21 cellular contexts compared by ENCODE assay signal in genomic region chr7:140300263-140301131, GRCh38.
A peak's percentile ranks its signal among the peaks of the same experiment; 100 is the strongest.
DNase-seq lines count a peak whose midpoint lies in the region; ATAC-seq, FAIRE-seq and TF ChIP-seq lines count a peak whose summit lies in the region.
"Had no signal": no experiment of that assay in that cellular context is flagged by ENCODE, and none has a peak within 500 bp of the region (broad histone marks: within the 10 kb centered on the region; RNA-seq: fewer than 3 reads in every experiment).

No MANE protein-coding gene starts in this region.

- BruUV-seq in HepG2 (replicated peaks; lab: Mats Ljungman, UMichigan): no TSS peak

- intact Hi-C loops in HepG2 (cut with micrococcal nuclease; ENCODE audit: unreplicated experiment) (loop anchor here (5.0 kb wide), 1 partner anchor 48 kb away; no protein-coding TSS in a partner anchor), right lobe of liver (cut with DNase I) (no loop called here), upper lobe of right lung (cut with DNase I) (no loop called here)
- intact Hi-C loops in dendritic cell treated with granulocyte-macrophage colony-stimulating factor and Interleukin-4, amounts not matched to agents 40 ng/mL and 50 ng/mL, for 4 days (cut with micrococcal nuclease): loop anchor here (5.0 kb wide), 1 partner anchor 123 kb away; the partner anchor contains the start of gene KDM7A

- H4K20me1 ChIP-seq in HepG2 (ENCODE audit: insufficient read depth, low read length): no peaks in the 10 kb centered on the region

- no peaks in the 10 kb centered on the region for H3K9me3 Mint-ChIP-seq in dendritic cell treated with granulocyte-macrophage colony-stimulating factor and Interleukin-4, amounts not matched to agents 40 ng/mL and 50 ng/mL, for 4 days
- H3K9me3 Mint-ChIP-seq in immature natural killer cell: no peaks in the 10 kb centered on the region
- H3K9me3 Mint-ChIP-seq: CD4-positive, alpha-beta memory T cell; GM23338; HFFc6 had no signal

- POLR2A ChIA-PET in HepG2 (lab: Yijun Ruan, JAX): no interaction called here

- H3K4me3 ChIP-seq in HepG2 (replicated peaks in 1 of 3; ENCODE audit: insufficient read depth in 1 of 3, low read depth in 2 of 3, low read length in 3 of 3) (no peak overlapping the region; a peak in 1 of 6 replicates), right lobe of liver (no peak overlapping the region), NB4 (ENCODE audit: low read depth, low read length) (peak overlapping the region; percentile 7), upper lobe of right lung (no peak overlapping the region)
- H3K4me3 ChIP-seq: A549, GM23338 had no signal

- TF ChIP-seq RAD21 in HepG2 (CRISPR knock-in tag; IDR thresholded peaks at IDR 0.05): 0 out of 2 replicates have a peak, but pooled peaks have one; percentile 13

- 29% methylated on average over 10 of the region's 13 CpGs for WGBS in HepG2 (ENCODE audit: low lambda C conversion rate)
- 70% methylated on average over 7 of the region's 13 CpGs for WGBS in right lobe of liver (ENCODE audit: insufficient coverage, low coverage, low lambda C conversion rate, missing lambda C conversion rate)

- CTCF ChIA-PET in HepG2 (lab: Yijun Ruan, JAX; ENCODE audit: low intra/inter-chr PET ratio, low total read pairs): no interaction called here

- no peak for TF ChIP-seq POLR2A in HepG2 (IDR thresholded peaks at IDR 0.05; ENCODE audit: insufficient read depth in 1 of 2, low read depth in 2 of 2, low read length in 2 of 2)
- TF ChIP-seq POLR2A in right lobe of liver (IDR thresholded peaks at IDR 0.05): no peak
- TF ChIP-seq POLR2A in NB4 (IDR thresholded peaks at IDR 0.05; ENCODE audit: extremely low read depth, insufficient read length): no peak

- ATAC-seq in HepG2: peak; percentile 51
- ATAC-seq in right lobe of liver: no peak
- peak; percentile 62 for ATAC-seq in upper lobe of right lung
- ATAC-seq: A549, GM23338, HCT116 had no signal

- in situ Hi-C loops in HepG2 (cut with HindIII; ENCODE audit: extremely low pct_ligation_motif_present, low pct_unique_long_range_greater_than_20kb): loop anchor here (10.0 kb wide), 1 partner anchor 126 kb away; the partner anchor contains the start of gene KDM7A

- H3K36me3 Mint-ChIP-seq in dendritic cell treated with granulocyte-macrophage colony-stimulating factor and Interleukin-4, amounts not matched to agents 40 ng/mL and 50 ng/mL, for 4 days (ENCODE audit: low read depth): peaks cover 41% of the 10 kb centered on the region
- H3K36me3 Mint-ChIP-seq in immature natural killer cell: no peaks in the 10 kb centered on the region
- H3K36me3 Mint-ChIP-seq: CD4-positive, alpha-beta memory T cell had no signal

- H3K9ac ChIP-seq in HepG2 (ENCODE audit: insufficient read depth, low read depth, low read length): no peak overlapping the region

- H3K27ac Mint-ChIP-seq in dendritic cell treated with granulocyte-macrophage colony-stimulating factor and Interleukin-4, amounts not matched to agents 40 ng/mL and 50 ng/mL, for 4 days: peak overlapping the region; percentile 32
- no peak overlapping the region for H3K27ac Mint-ChIP-seq in immature natural killer cell
- H3K27ac Mint-ChIP-seq: GM23338, HFFc6 had no signal

- TF ChIP-seq EP300 in HepG2 (IDR thresholded peaks at IDR 0.05; ENCODE audit: low read depth in 2 of 2, low read length in 2 of 2) (no peak), HepG2 (CRISPR knock-in tag; IDR thresholded peaks at IDR 0.05; ENCODE audit: borderline replicate concordance) (no peak)

- H3K9me3 ChIP-seq in HepG2 (ENCODE audit: low read length) (no peaks in the 10 kb centered on the region), right lobe of liver (no peaks in the 10 kb centered on the region), upper lobe of right lung (no peaks in the 10 kb centered on the region)
- H3K9me3 ChIP-seq: A549 had no signal

- H3K27me3 ChIP-seq in HepG2 (ENCODE audit: control insufficient read depth in 1 of 2, insufficient read depth in 2 of 2, low read length in 2 of 2) (no peaks in the 10 kb centered on the region), right lobe of liver (no peaks in the 10 kb centered on the region), upper lobe of right lung (no peaks in the 10 kb centered on the region)

- H3K4me1 ChIP-seq in HepG2 (ENCODE audit: insufficient read depth, low read length) (peaks cover 50% of the 10 kb centered on the region), right lobe of liver (no peaks in the 10 kb centered on the region), upper lobe of right lung (no peaks in the 10 kb centered on the region)

- H3K27ac ChIP-seq in HepG2 (ENCODE audit: extremely low read length, insufficient read depth, low read length) (no peak overlapping the region), right lobe of liver (no peak overlapping the region), upper lobe of right lung (no peak overlapping the region)
- H3K27ac ChIP-seq: A549, C4-2B, HL-60 had no signal

- no peak overlapping the region for H2AFZ ChIP-seq in HepG2 (ENCODE audit: low read length)
- H2AFZ ChIP-seq: GM23338 had no signal

- FAIRE-seq in HepG2 (lab: Jason Lieb, UNC): no peak
- FAIRE-seq: A549 had no signal

- H3K36me3 ChIP-seq in HepG2 (replicated peaks in 1 of 2; ENCODE audit: control insufficient read depth in 1 of 2, insufficient read depth in 2 of 2, low read length in 2 of 2): no peaks in the 10 kb centered on the region
- no peaks in the 10 kb centered on the region for H3K36me3 ChIP-seq in right lobe of liver
- H3K36me3 ChIP-seq in upper lobe of right lung: no peaks in the 10 kb centered on the region

- TF ChIP-seq CTCF in HepG2 (CRISPR knock-in tag; IDR thresholded peaks at IDR 0.05): peak; percentile 52
- no peak for TF ChIP-seq CTCF in right lobe of liver (IDR thresholded peaks at IDR 0.05)
- TF ChIP-seq CTCF in NB4 (IDR thresholded peaks at IDR 0.05; ENCODE audit: low read depth, low read length): no peak
- no peak for TF ChIP-seq CTCF in upper lobe of right lung (IDR thresholded peaks at IDR 0.05)

- no peaks in the 10 kb centered on the region for H3K27me3 Mint-ChIP-seq in dendritic cell treated with granulocyte-macrophage colony-stimulating factor and Interleukin-4, amounts not matched to agents 40 ng/mL and 50 ng/mL, for 4 days
- H3K27me3 Mint-ChIP-seq in immature natural killer cell (ENCODE audit: low read depth in 3 of 3): peaks cover 0 to 3% (median 2%) of the 10 kb centered on the region in 3 donors
- H3K27me3 Mint-ChIP-seq: CD4-positive, alpha-beta memory T cell had no signal

- no peaks in the 10 kb centered on the region for H3K79me2 ChIP-seq in HepG2 (ENCODE audit: insufficient read depth, low read length)

- H3K4me1 Mint-ChIP-seq in dendritic cell treated with granulocyte-macrophage colony-stimulating factor and Interleukin-4, amounts not matched to agents 40 ng/mL and 50 ng/mL, for 4 days (ENCODE audit: low read depth): peaks cover 52% of the 10 kb centered on the region
- peaks cover 0 to 6% of the 10 kb centered on the region in 2 donors for H3K4me1 Mint-ChIP-seq in immature natural killer cell
- H3K4me1 Mint-ChIP-seq: GM23338 had no signal

- H3K4me2 ChIP-seq in HepG2 (ENCODE audit: low read depth, low read length): peak overlapping the region; percentile 28
- H3K4me2 ChIP-seq: A549, GM23338 had no signal

- DNase-seq in HepG2 (ENCODE audit: low spot score): no peak
- DNase-seq in right lobe of liver: no peak
- DNase-seq in NB4 (ENCODE audit: low read depth): peak; percentile 85
- no peak for DNase-seq in upper lobe of right lung
- no peak for DNase-seq in NCI-H774 (lab: John Stamatoyannopoulos, UW)
- no peak for DNase-seq in DMS79 (lab: John Stamatoyannopoulos, UW)
- no peak for DNase-seq in immature natural killer cell
- DNase-seq: AML-193; CD4-positive, alpha-beta memory T cell; DMS153; DMS79 treated with DMSO at 0.1 percent for 48 hours; GF-D8; H7; HFFc6; IMR-90 had no signal

- H3K4me3 Mint-ChIP-seq in dendritic cell treated with granulocyte-macrophage colony-stimulating factor and Interleukin-4, amounts not matched to agents 40 ng/mL and 50 ng/mL, for 4 days: no peak overlapping the region
- no peak overlapping the region for H3K4me3 Mint-ChIP-seq in immature natural killer cell
- H3K4me3 Mint-ChIP-seq: CD4-positive, alpha-beta memory T cell; GM23338; HFFc6 had no signal

TF ChIP-seq in HepG2, 621 proteins besides CTCF, POLR2A, EP300 and RAD21 (continues in another document):
- TF ChIP-seq, protein P1, sequence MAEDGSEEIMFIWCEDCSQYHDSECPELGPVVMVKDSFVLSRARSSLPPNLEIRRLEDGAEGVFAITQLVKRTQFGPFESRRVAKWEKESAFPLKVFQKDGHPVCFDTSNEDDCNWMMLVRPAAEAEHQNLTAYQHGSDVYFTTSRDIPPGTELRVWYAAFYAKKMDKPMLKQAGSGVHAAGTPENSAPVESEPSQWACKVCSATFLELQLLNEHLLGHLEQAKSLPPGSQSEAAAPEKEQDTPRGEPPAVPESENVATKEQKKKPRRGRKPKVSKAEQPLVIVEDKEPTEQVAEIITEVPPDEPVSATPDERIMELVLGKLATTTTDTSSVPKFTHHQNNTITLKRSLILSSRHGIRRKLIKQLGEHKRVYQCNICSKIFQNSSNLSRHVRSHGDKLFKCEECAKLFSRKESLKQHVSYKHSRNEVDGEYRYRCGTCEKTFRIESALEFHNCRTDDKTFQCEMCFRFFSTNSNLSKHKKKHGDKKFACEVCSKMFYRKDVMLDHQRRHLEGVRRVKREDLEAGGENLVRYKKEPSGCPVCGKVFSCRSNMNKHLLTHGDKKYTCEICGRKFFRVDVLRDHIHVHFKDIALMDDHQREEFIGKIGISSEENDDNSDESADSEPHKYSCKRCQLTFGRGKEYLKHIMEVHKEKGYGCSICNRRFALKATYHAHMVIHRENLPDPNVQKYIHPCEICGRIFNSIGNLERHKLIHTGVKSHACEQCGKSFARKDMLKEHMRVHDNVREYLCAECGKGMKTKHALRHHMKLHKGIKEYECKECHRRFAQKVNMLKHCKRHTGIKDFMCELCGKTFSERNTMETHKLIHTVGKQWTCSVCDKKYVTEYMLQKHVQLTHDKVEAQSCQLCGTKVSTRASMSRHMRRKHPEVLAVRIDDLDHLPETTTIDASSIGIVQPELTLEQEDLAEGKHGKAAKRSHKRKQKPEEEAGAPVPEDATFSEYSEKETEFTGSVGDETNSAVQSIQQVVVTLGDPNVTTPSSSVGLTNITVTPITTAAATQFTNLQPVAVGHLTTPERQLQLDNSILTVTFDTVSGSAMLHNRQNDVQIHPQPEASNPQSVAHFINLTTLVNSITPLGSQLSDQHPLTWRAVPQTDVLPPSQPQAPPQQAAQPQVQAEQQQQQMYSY (CRISPR knock-in tag; IDR thresholded peaks at IDR 0.05): no peak
- no peak for TF ChIP-seq TBX2 (CRISPR knock-in tag; IDR thresholded peaks at IDR 0.05; ENCODE audit: borderline replicate concordance)
- TF ChIP-seq PAX8 (CRISPR knock-in tag; IDR thresholded peaks at IDR 0.05; ENCODE audit: borderline replicate concordance): no peak
- 0 out of 2 replicates have a peak, but pooled peaks have one; percentile 20 for TF ChIP-seq CEBPG (CRISPR knock-in tag; IDR thresholded peaks at IDR 0.05)

Comparison
In these comparisons a context has a peak if more than half of its experiments do, and no peak if none do; other contexts are left out.
1. ATAC-seq: peak in HepG2 (single experiment) and upper lobe of right lung (single experiment); none in right lobe of liver (0 of 4).
2. intact Hi-C loops: an anchor here in HepG2 (5.0 kb wide) and dendritic cell treated with granulocyte-macrophage colony-stimulating factor and Interleukin-4, amounts not matched to agents 40 ng/mL and 50 ng/mL, for 4 days (5.0 kb wide); none called in right lobe of liver and upper lobe of right lung.